ENCODE assay signal across 8 cellular contexts in the genomic region with DNA sequence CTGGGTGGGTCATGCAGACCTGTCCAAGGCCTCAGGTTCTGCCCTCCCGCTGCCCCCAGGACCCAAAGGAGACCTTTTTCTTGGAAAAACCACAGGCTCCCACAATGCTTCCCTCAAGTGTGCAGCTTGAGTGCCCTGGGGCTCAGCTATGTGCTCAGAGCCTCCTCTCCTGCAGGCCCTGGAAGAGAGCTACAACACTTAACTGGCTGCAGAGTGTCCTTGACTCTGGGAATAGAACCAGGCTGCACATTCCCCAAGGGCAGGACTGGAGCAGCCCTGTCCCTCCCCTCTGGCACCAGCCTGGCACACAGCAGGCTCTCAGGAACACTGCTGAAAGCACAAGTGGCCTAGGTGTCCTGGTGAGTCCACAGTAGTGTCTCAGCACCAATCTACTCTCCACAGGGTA. TPM values are rescaled to one million over a fixed set of nuclear protein-coding genes. Genes with fewer than 3 reads are reported as not detected.
DNase-seq lines count a peak whose midpoint lies in the region; ATAC-seq and TF ChIP-seq lines count a peak whose summit lies in the region.

No MANE protein-coding gene starts in this region.

- peak overlapping the region in 5 of 8 donors; percentile 46 to 95 (median 94) for H3K27ac Mint-ChIP-seq in CD8-positive, alpha-beta memory T cell
- no peak overlapping the region for H3K27ac Mint-ChIP-seq in endodermal cell

- H2BK15ac ChIP-seq in neuronal stem cell (ENCODE audit: low read length) = peak overlapping the region; percentile 28

- H3K4me3 ChIP-seq in CD8-positive, alpha-beta memory T cell (ENCODE audit: low read length) = no peak overlapping the region
- H3K4me3 ChIP-seq in endodermal cell (ENCODE audit: low read length) (no peak overlapping the region), neuronal stem cell (ENCODE audit: low read length in 2 of 2) (no peak overlapping the region)

- peaks cover 38% of the 10 kb centered on the region for H3K4me1 ChIP-seq in CD8-positive, alpha-beta memory T cell (ENCODE audit: insufficient read depth, low read length)
- H3K4me1 ChIP-seq in endodermal cell (ENCODE audit: control insufficient read depth, insufficient read depth, low read length) = peaks cover 8% of the 10 kb centered on the region
- H3K4me1 ChIP-seq in neuronal stem cell (ENCODE audit: control insufficient read depth in 2 of 2, insufficient read depth in 1 of 2, low read depth in 1 of 2, low read length in 2 of 2) = peaks cover 25 to 35% of the 10 kb centered on the region in 2 donors

- peak overlapping the region; percentile 13 for H2BK120ac ChIP-seq in neuronal stem cell (ENCODE audit: low read depth, low read length)

- POLR2A ChIA-PET in CD8-positive, alpha-beta memory T cell (lab: Charles Lee) = interaction anchor here (1.1 to 1.4 kb wide), 2 partner anchors 8 to 19 kb away, joined by 3 to 6 read pairs; no protein-coding TSS in a partner anchor

- no peak overlapping the region for H4K8ac ChIP-seq in neuronal stem cell (ENCODE audit: low read depth, low read length)

- H3K27me3 Mint-ChIP-seq in CD8-positive, alpha-beta memory T cell = peaks cover 0 to 2% of the 10 kb centered on the region in 2 donors
- H3K27me3 Mint-ChIP-seq in endodermal cell (ENCODE audit: insufficient read depth) = no peaks in the 10 kb centered on the region

- no peak overlapping the region for H3K4me2 ChIP-seq in neuronal stem cell (ENCODE audit: insufficient read depth, low read length, poor library complexity, severe bottlenecking)

- H3K9me3 ChIP-seq in CD8-positive, alpha-beta memory T cell (ENCODE audit: low read length) = no peaks in the 10 kb centered on the region
- no peaks in the 10 kb centered on the region for H3K9me3 ChIP-seq in endodermal cell (ENCODE audit: control insufficient read depth, low read length)
- H3K9me3 ChIP-seq in neuronal stem cell (replicated peaks in 1 of 2; ENCODE audit: control insufficient read depth in 2 of 2, insufficient read depth in 1 of 2, low read depth in 1 of 2, low read length in 2 of 2) = no peaks in the 10 kb centered on the region

- H3K4me3 Mint-ChIP-seq in CD8-positive, alpha-beta memory T cell = peak overlapping the region in 4 of 7 donors; percentile 14 to 91 (median 76)
- H3K4me3 Mint-ChIP-seq in endodermal cell = no peak overlapping the region

- no peak for ATAC-seq in HG02759 (IDR thresholded peaks at IDR 0.05; ENCODE audit: unreplicated experiment)
- ATAC-seq in HG02840 (IDR thresholded peaks at IDR 0.05; ENCODE audit: low FRiP score, unreplicated experiment) = no peak
- ATAC-seq in HG02938 (IDR thresholded peaks at IDR 0.05; ENCODE audit: unreplicated experiment) = no peak

- H2BK12ac ChIP-seq in neuronal stem cell (ENCODE audit: low read length) = peak overlapping the region; percentile 2

- no peaks in the 10 kb centered on the region for H3K9me3 Mint-ChIP-seq in CD8-positive, alpha-beta memory T cell
- no peaks in the 10 kb centered on the region for H3K9me3 Mint-ChIP-seq in endodermal cell

- peak overlapping the region; percentile 98 for H2AK5ac ChIP-seq in neuronal stem cell (ENCODE audit: low read depth, low read length)

- H2BK5ac ChIP-seq in neuronal stem cell (ENCODE audit: low read length) = peak overlapping the region; percentile 84

- H3K27ac ChIP-seq in CD8-positive, alpha-beta memory T cell (ENCODE audit: low read depth, low read length) = peak overlapping the region; percentile 97
- H3K27ac ChIP-seq in endodermal cell (ENCODE audit: low read depth, low read length) (no peak overlapping the region), neuronal stem cell (replicated peaks; ENCODE audit: low read length) (no peak overlapping the region)

- WGBS in endodermal cell (ENCODE audit: insufficient coverage in 1 of 2, insufficient read length in 1 of 2), 2 experiments = 94% methylated on average over 1 of the region's 1 CpG; no CpG with 5 or more reads in 1 of the 2 experiments
- WGBS in neuronal stem cell (ENCODE audit: extremely low coverage in 2 of 2, insufficient read length in 2 of 2, insufficient replicate concordance in 1 of 2), 2 donors = no CpG with 5 or more reads among the region's 1 CpG

- H3K9ac ChIP-seq in endodermal cell (ENCODE audit: extremely low read depth, low read length, poor library complexity, severe bottlenecking) (no peak overlapping the region), neuronal stem cell (ENCODE audit: low read depth, low read length, poor library complexity) (no peak overlapping the region)

- H3K14ac ChIP-seq in neuronal stem cell (ENCODE audit: low read length) = no peak overlapping the region

- CTCF ChIA-PET in CD8-positive, alpha-beta memory T cell (lab: Charles Lee) = interaction anchor here (1.2 to 1.7 kb wide), 3 partner anchors 8 to 36 kb away, joined by 3 to 8 read pairs (median 5); no protein-coding TSS in a partner anchor

- DNase-seq in CD8-positive, alpha-beta memory T cell = no peak
- DNase-seq in NCI-H345 treated with DMSO at 0.1 percent for 48 hours (lab: John Stamatoyannopoulos, UW; ENCODE audit: unreplicated experiment) (peak; percentile 57), endodermal cell (peak; percentile 73), neuronal stem cell (ENCODE audit: low spot score) (no peak)
- no peak for DNase-seq in activated T-cell treated with anti-CD3 and anti-CD28 coated beads, Interleukin-2, amount 50 U/mL, for 48 hours

- H3K36me3 ChIP-seq in CD8-positive, alpha-beta memory T cell (ENCODE audit: insufficient read depth, low read length) = no peaks in the 10 kb centered on the region
- H3K36me3 ChIP-seq in endodermal cell (ENCODE audit: control insufficient read depth, insufficient read depth, low read length) (no peaks in the 10 kb centered on the region), neuronal stem cell (replicated peaks in 1 of 2; ENCODE audit: control insufficient read depth in 2 of 2, insufficient read depth in 2 of 2, low read length in 2 of 2) (no peaks in the 10 kb centered on the region)

- H3K23ac ChIP-seq in neuronal stem cell (ENCODE audit: low read depth, low read length, poor library complexity) = no peak overlapping the region

- H3K4me1 Mint-ChIP-seq in CD8-positive, alpha-beta memory T cell = peaks cover 22 to 44% (median 24%) of the 10 kb centered on the region in 3 donors
- H3K4me1 Mint-ChIP-seq in endodermal cell = peaks cover 33% of the 10 kb centered on the region

- H3K36me3 Mint-ChIP-seq in CD8-positive, alpha-beta memory T cell = peaks cover 0 to 4% (median 0%) of the 10 kb centered on the region in 3 donors
- H3K36me3 Mint-ChIP-seq in endodermal cell (ENCODE audit: low read depth) = no peaks in the 10 kb centered on the region

- no peaks in the 10 kb centered on the region for H3K79me1 ChIP-seq in neuronal stem cell (ENCODE audit: low read depth, low read length)

- TF ChIP-seq CTCF in endodermal cell (conservative IDR thresholded peaks at IDR 0.05) = no peak

- peak overlapping the region; percentile 5 for H2AFZ ChIP-seq in neuronal stem cell (ENCODE audit: low read length)

- peak overlapping the region; percentile 1 for H3K4ac ChIP-seq in neuronal stem cell (ENCODE audit: low read length)

- H3K27me3 ChIP-seq in CD8-positive, alpha-beta memory T cell (ENCODE audit: insufficient read depth, low read length, poor library complexity, severe bottlenecking) = no peaks in the 10 kb centered on the region
- H3K27me3 ChIP-seq in endodermal cell (ENCODE audit: control insufficient read depth, insufficient read depth, low read length, poor library complexity, severe bottlenecking) = no peaks in the 10 kb centered on the region
- H3K27me3 ChIP-seq in neuronal stem cell (ENCODE audit: control insufficient read depth in 3 of 3, insufficient read depth in 3 of 3, low read depth in 1 of 3, low read length in 3 of 3) = peaks cover 0 to 3% (median 0%) of the 10 kb centered on the region in 3 experiments

- H3K18ac ChIP-seq in neuronal stem cell (ENCODE audit: low read length) = peak overlapping the region; percentile 91

- peak overlapping the region; percentile 99 for H4K91ac ChIP-seq in neuronal stem cell (ENCODE audit: low read depth, low read length, poor library complexity)

RNA-seq across cellular contexts. Expression of a gene that starts 4.8 kb away (rescaled TPM):
- total RNA-seq in CD8-positive, alpha-beta memory T cell = 10 to 100 TPM; 27.2 to 29.6 TPM
- 16.4 TPM for polyA plus RNA-seq in CD8-positive, alpha-beta memory T cell
- total RNA-seq in endodermal cell = 10 to 100 TPM; 39.0 to 58.2 TPM
- 69.1 TPM for polyA plus RNA-seq in endodermal cell (2013, experiment 1 of 2)
- polyA plus RNA-seq in endodermal cell (2013, experiment 2 of 2) = 66.7 TPM
- polyA plus RNA-seq in neuronal stem cell (2013, experiment 1 of 2) = 57.8 TPM
- 61.7 TPM for polyA plus RNA-seq in neuronal stem cell (2013, experiment 2 of 2)

Comparison
In these comparisons a context has a peak if more than half of its experiments do, and no peak if none do; other contexts are left out.
1. DNase-seq: peak in NCI-H345 treated with DMSO at 0.1 percent for 48 hours (single experiment) and endodermal cell (single experiment); none in CD8-positive, alpha-beta memory T cell (0 of 5), neuronal stem cell (single experiment) and activated T-cell treated with anti-CD3 and anti-CD28 coated beads, Interleukin-2, amount 50 U/mL, for 48 hours (0 of 2).